In genomic region chr11:34303028-34303427, GRCh38 we compare ENCODE assay signal across 20 cellular contexts. TPM values are rescaled to one million over a fixed set of nuclear protein-coding genes. Genes with fewer than 3 reads are reported as not detected.
DNase-seq lines count a peak whose midpoint lies in the region; ATAC-seq and TF ChIP-seq lines count a peak whose summit lies in the region.
"Had no signal": no experiment of that assay in that cellular context is flagged by ENCODE, and none has a peak within 500 bp of the region (broad histone marks: within the 10 kb centered on the region; RNA-seq: fewer than 3 reads in every experiment).

No MANE protein-coding gene starts in this region.

- WGBS in GM23248 (ENCODE audit: low coverage in 1 of 2, low lambda C conversion rate in 2 of 2, missing lambda C conversion rate in 2 of 2), 2 experiments = 97 to 98% methylated on average over 3 of the region's 3 CpGs

- H3K4me3 ChIP-seq in GM23248 = no peak overlapping the region
- H3K4me3 ChIP-seq in NB4 (ENCODE audit: low read depth, low read length) = no peak overlapping the region
- no peak overlapping the region for H3K4me3 ChIP-seq in fibroblast of the aortic adventitia (ENCODE audit: low read depth, low read length)
- H3K4me3 ChIP-seq in skeletal muscle satellite cell (ENCODE audit: low read length) = no peak overlapping the region
- H3K4me3 ChIP-seq in mucosa of descending colon = no peak overlapping the region
- H3K4me3 ChIP-seq: left lung, SK-N-MC, tibial artery had no signal

- no peaks in the 10 kb centered on the region for H3K9me2 ChIP-seq in GM23248 (ENCODE audit: insufficient read depth)

- peak overlapping the region; percentile 78 for H3K27ac ChIP-seq in GM23248
- H3K27ac ChIP-seq: left lung, SK-N-MC, tibial artery had no signal

- TF ChIP-seq CTCF in NB4 (IDR thresholded peaks at IDR 0.05; ENCODE audit: low read depth, low read length) = no peak
- no peak for TF ChIP-seq CTCF in fibroblast of the aortic adventitia (IDR thresholded peaks at IDR 0.05; ENCODE audit: insufficient read depth, low read length)
- TF ChIP-seq CTCF in mucosa of descending colon (IDR thresholded peaks at IDR 0.05) = no peak

- H3K4me1 Mint-ChIP-seq in naive thymus-derived CD8-positive, alpha-beta T cell = peaks cover 3 to 21% (median 4%) of the 10 kb centered on the region in 4 donors

- H3K4me3 Mint-ChIP-seq in naive thymus-derived CD8-positive, alpha-beta T cell = no peak overlapping the region
- H3K4me3 Mint-ChIP-seq: activated CD4-positive, alpha-beta T cell treated with anti-CD3 and anti-CD28 coated beads for 36 hours had no signal

- peak overlapping the region; percentile 54 for H3K4me2 ChIP-seq in GM23248 (ENCODE audit: unreplicated experiment)
- no peak overlapping the region for H3K4me2 ChIP-seq in skeletal muscle satellite cell (ENCODE audit: low read length)

- no peak overlapping the region for H2AFZ ChIP-seq in GM23248

- H3K9ac ChIP-seq in GM23248 = no peak overlapping the region
- peak overlapping the region; percentile 9 for H3K9ac ChIP-seq in skeletal muscle satellite cell (ENCODE audit: low read depth, low read length)

- peaks cover 37% of the 10 kb centered on the region for H3K4me1 ChIP-seq in GM23248 (ENCODE audit: insufficient read depth)
- peaks cover 21% of the 10 kb centered on the region for H3K4me1 ChIP-seq in skeletal muscle satellite cell (ENCODE audit: control insufficient read depth, insufficient read depth, low read length)
- H3K4me1 ChIP-seq in mucosa of descending colon (ENCODE audit: low read depth) = no peaks in the 10 kb centered on the region

- no peaks in the 10 kb centered on the region for H3K36me3 ChIP-seq in GM23248 (ENCODE audit: low read depth)
- H3K36me3 ChIP-seq in skeletal muscle satellite cell (ENCODE audit: insufficient read depth, low read length) = no peaks in the 10 kb centered on the region
- no peaks in the 10 kb centered on the region for H3K36me3 ChIP-seq in mucosa of descending colon (ENCODE audit: low read depth)
- H3K36me3 ChIP-seq: left lung, tibial artery had no signal

- no peaks in the 10 kb centered on the region for H3K27me3 ChIP-seq in GM23248 (replicated peaks; ENCODE audit: insufficient read depth)
- no peaks in the 10 kb centered on the region for H3K27me3 ChIP-seq in skeletal muscle satellite cell (ENCODE audit: control insufficient read depth, insufficient read depth, low read length)
- H3K27me3 ChIP-seq: left lung, tibial artery had no signal

- intact Hi-C loops in mucosa of descending colon (cut with DNase I, micrococcal nuclease) = no loop called here

- H3K9me3 ChIP-seq in GM23248 (ENCODE audit: low read depth) (no peaks in the 10 kb centered on the region), skeletal muscle satellite cell (replicated peaks; ENCODE audit: low read length) (no peaks in the 10 kb centered on the region), mucosa of descending colon (no peaks in the 10 kb centered on the region)
- H3K9me3 ChIP-seq: left lung, tibial artery had no signal

- H4K20me1 ChIP-seq in GM23248 (ENCODE audit: insufficient read depth) = no peaks in the 10 kb centered on the region

- no peak for ATAC-seq in naive thymus-derived CD8-positive, alpha-beta T cell
- no peak for ATAC-seq in HG02973 (IDR thresholded peaks at IDR 0.05; ENCODE audit: unreplicated experiment)
- no peak for ATAC-seq in mucosa of descending colon
- ATAC-seq: activated CD4-positive, alpha-beta T cell treated with anti-CD3 and anti-CD28 coated beads for 36 hours had no signal

- no peak for TF ChIP-seq POLR2A in NB4 (IDR thresholded peaks at IDR 0.05; ENCODE audit: extremely low read depth, insufficient read length)

- DNase-seq in GM23248 = no peak
- peak; percentile 21 for DNase-seq in NB4 (ENCODE audit: low read depth)
- peak; percentile 10 for DNase-seq in fibroblast of the aortic adventitia (ENCODE audit: low read depth)
- DNase-seq in amygdala (lab: John Stamatoyannopoulos, UW) = no peak
- no peak for DNase-seq in naive thymus-derived CD8-positive, alpha-beta T cell
- DNase-seq in mucosa of descending colon = no peak
- DNase-seq: activated CD4-positive, alpha-beta T cell treated with anti-CD3 and anti-CD28 coated beads for 36 hours; activated gamma-delta T cell treated with Interleukin-2 at 50 U/mL for 16 hours; anterior cingulate cortex; DMS153; foreskin melanocyte; left lung; naive B cell; NCI-H1930; NCI-H524; posterior cingulate gyrus; tibial artery had no signal

- H3K79me2 ChIP-seq in GM23248 (ENCODE audit: insufficient read depth) = peaks cover 39% of the 10 kb centered on the region

- H3K27ac Mint-ChIP-seq in naive thymus-derived CD8-positive, alpha-beta T cell = no peak overlapping the region
- H3K27ac Mint-ChIP-seq: activated CD4-positive, alpha-beta T cell treated with anti-CD3 and anti-CD28 coated beads for 36 hours had no signal

- H3K36me3 Mint-ChIP-seq in naive thymus-derived CD8-positive, alpha-beta T cell = no peaks in the 10 kb centered on the region
- H3K36me3 Mint-ChIP-seq: naive B cell had no signal

- in situ Hi-C loops in GM23248 (cut with MboI) = no loop called here

- no peaks in the 10 kb centered on the region for H3K9me3 Mint-ChIP-seq in naive thymus-derived CD8-positive, alpha-beta T cell
- H3K9me3 Mint-ChIP-seq: naive B cell had no signal

- H3K27me3 Mint-ChIP-seq in naive thymus-derived CD8-positive, alpha-beta T cell = no peaks in the 10 kb centered on the region
- H3K27me3 Mint-ChIP-seq: activated CD4-positive, alpha-beta T cell treated with anti-CD3 and anti-CD28 coated beads for 36 hours; naive B cell had no signal

- H3F3A ChIP-seq in GM23248 (ENCODE audit: insufficient read depth) = peaks cover 36% of the 10 kb centered on the region

- POLR2A ChIA-PET in naive thymus-derived CD8-positive, alpha-beta T cell (lab: Charles Lee) = no interaction called here

RNA-seq across cellular contexts. Expression of gene ABTB2, which starts 54.8 kb away (rescaled TPM):
- 9.9 and 12.4 TPM in 2 replicates for total RNA-seq in GM23248 (2014; rRNA removed; shearing (Covaris generic))
- polyA plus RNA-seq in GM23248 (2016; fragmentation: Nextera tagmentation; extraction: Ambion mirVana) = 8.4 and 8.7 TPM in 2 replicates
- 0.82 and 1.7 TPM in 2 replicates for total RNA-seq in fibroblast of the aortic adventitia (ENCODE audit: low replicate concordance)
- 0.51 and 2.0 TPM in 2 replicates for total RNA-seq in skeletal muscle satellite cell (2012; rRNA removed)
- under 1 TPM; 0.69 to 0.81 TPM for total RNA-seq in naive thymus-derived CD8-positive, alpha-beta T cell
- under 1 TPM in 1 of 3 donors, not detected in 2; 0.05 TPM for polyA plus RNA-seq in naive thymus-derived CD8-positive, alpha-beta T cell
- 10 to 100 TPM; 12.8 to 16.8 (median 14.3) TPM for total RNA-seq in mucosa of descending colon

Comparison
In these comparisons a context has a peak if more than half of its experiments do, and no peak if none do; other contexts are left out.
1. DNase-seq: peak in NB4 (single experiment) and fibroblast of the aortic adventitia (single experiment); none in GM23248 (single experiment), amygdala (0 of 56), naive thymus-derived CD8-positive, alpha-beta T cell (0 of 10) and mucosa of descending colon (0 of 3).